ENCODE assay signal across 9 cellular contexts in genomic region chr15:82805994-82806406, GRCh38. TPM values are rescaled to one million over a fixed set of nuclear protein-coding genes. Genes with fewer than 3 reads are reported as not detected.
DNase-seq lines count a peak whose midpoint lies in the region; ATAC-seq and TF ChIP-seq lines count a peak whose summit lies in the region.
"Had no signal": no experiment of that assay in that cellular context is flagged by ENCODE, and none has a peak within 500 bp of the region (broad histone marks: within the 10 kb centered on the region; RNA-seq: fewer than 3 reads in every experiment).

FSD2 (minus strand) TSS chr15:82806069; CDS start chr15:82787390, 18,679 bp downstream.

- intact Hi-C loops in prostate gland (cut with DNase I), result no loop called here

- H3K27ac ChIP-seq in WERI-Rb-1, result no peak within 1 kb of the TSS
- no peak within 1 kb of the TSS for H3K27ac ChIP-seq in prostate gland

- no peaks in the 10 kb centered on the region for H3K4me1 ChIP-seq in prostate gland (replicated peaks)

- H3K4me3 ChIP-seq in WERI-Rb-1 (ENCODE audit: low read depth, low read length) (no peak within 1 kb of the TSS), prostate gland (no peak within 1 kb of the TSS)

- DNase-seq in NCI-H187 treated with DMSO at 0.1 percent for 48 hours (lab: John Stamatoyannopoulos, UW) (peak; percentile 41), myocyte (ENCODE audit: low read depth) (peak; percentile 93), WERI-Rb-1 (no peak), NCI-H82 treated with DMSO at 0.1 percent for 48 hours (lab: John Stamatoyannopoulos, UW; ENCODE audit: unreplicated experiment) (no peak), prostate gland (ENCODE audit: low spot score) (no peak), GM03348 (ENCODE audit: low spot score) (no peak)

- no peaks in the 10 kb centered on the region for H3K27me3 ChIP-seq in WERI-Rb-1 (ENCODE audit: insufficient read depth, low read depth, severe bottlenecking)
- H3K27me3 ChIP-seq in prostate gland (replicated peaks; ENCODE audit: insufficient read depth), result no peaks in the 10 kb centered on the region

- 81% methylated on average over 2 of the region's 2 CpGs for WGBS in prostate gland

- H3K36me3 ChIP-seq in WERI-Rb-1, result no peaks in the 10 kb centered on the region
- H3K36me3 ChIP-seq in prostate gland, result no peaks in the 10 kb centered on the region

- TF ChIP-seq CTCF in WERI-Rb-1 (IDR thresholded peaks at IDR 0.05; ENCODE audit: low read depth, low read length) (no peak), prostate gland (IDR thresholded peaks at IDR 0.05) (no peak)

- H3K9me3 ChIP-seq in WERI-Rb-1 (ENCODE audit: severe bottlenecking), result no peaks in the 10 kb centered on the region
- no peaks in the 10 kb centered on the region for H3K9me3 ChIP-seq in prostate gland

- ATAC-seq in GM18867 (IDR thresholded peaks at IDR 0.05; ENCODE audit: unreplicated experiment), result peak; percentile 48
- ATAC-seq in HG02678 (IDR thresholded peaks at IDR 0.05; ENCODE audit: unreplicated experiment), result peak; percentile 53

- TF ChIP-seq POLR2A in prostate gland (IDR thresholded peaks at IDR 0.05), result no peak

RNA-seq across cellular contexts. Expression of gene FSD2, which starts in this region (rescaled TPM):
- total RNA-seq in myocyte (0.52 and 2.7 TPM in 2 replicates), prostate gland (under 1 TPM in 1 of 2 donors, not detected in 1; 0.05 TPM)
- 0.21 TPM for polyA plus RNA-seq in myocyte (2012)
- total RNA-seq: bronchial epithelial cell had no signal

Comparison
In these comparisons a context has a peak if more than half of its experiments do, and no peak if none do; other contexts are left out.
1. DNase-seq: peak in NCI-H187 treated with DMSO at 0.1 percent for 48 hours (single experiment) and myocyte (single experiment); none in WERI-Rb-1 (single experiment), NCI-H82 treated with DMSO at 0.1 percent for 48 hours (single experiment), prostate gland (single experiment) and GM03348 (single experiment).